Comparison of ENCODE assay signal across 9 cellular contexts in the genomic region with DNA sequence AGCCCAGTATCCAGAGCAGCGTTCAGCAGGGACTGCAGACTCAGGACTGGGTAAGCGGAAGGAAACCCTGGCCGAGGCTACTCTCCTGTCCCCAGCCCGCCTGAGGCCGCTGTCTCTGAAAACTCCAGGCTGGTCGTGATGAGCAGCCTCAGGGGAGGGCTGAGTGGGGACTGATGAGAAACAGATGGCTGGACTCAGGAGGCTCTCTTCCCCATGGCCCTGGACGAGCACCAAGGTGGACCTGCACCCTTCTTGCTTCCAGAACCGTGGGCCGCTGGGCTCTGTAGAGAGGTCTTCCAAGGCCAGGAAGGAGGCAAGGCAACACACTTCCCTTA. TPM values are rescaled to one million over a fixed set of nuclear protein-coding genes. Genes with fewer than 3 reads are reported as not detected.
DNase-seq lines count a peak whose midpoint lies in the region; ATAC-seq and TF ChIP-seq lines count a peak whose summit lies in the region.
"Had no signal": no experiment of that assay in that cellular context is flagged by ENCODE, and none has a peak within 500 bp of the region (broad histone marks: within the 10 kb centered on the region; RNA-seq: fewer than 3 reads in every experiment).

No MANE protein-coding gene starts in this region.

- intact Hi-C loops in vagina (cut with DNase I): no loop called here

- no peaks in the 10 kb centered on the region for H3K27me3 Mint-ChIP-seq in activated naive CD4-positive, alpha-beta T cell treated with anti-CD3 and anti-CD28 coated beads, Interleukin-2, amount 10 ng/mL, durations not matched to agents 7 days and 5 days
- H3K27me3 Mint-ChIP-seq in brain (no peaks in the 10 kb centered on the region), memory B cell (no peaks in the 10 kb centered on the region)

- H3K9me3 Mint-ChIP-seq in activated naive CD4-positive, alpha-beta T cell treated with anti-CD3 and anti-CD28 coated beads, Interleukin-2, amount 10 ng/mL, durations not matched to agents 7 days and 5 days: peaks cover 8% of the 10 kb centered on the region
- H3K9me3 Mint-ChIP-seq in brain: peaks cover 0 to 21% (median 14%) of the 10 kb centered on the region in 5 experiments
- H3K9me3 Mint-ChIP-seq in memory B cell: no peaks in the 10 kb centered on the region

- no peaks in the 10 kb centered on the region for H3K9me3 ChIP-seq in vagina

- peak overlapping the region; percentile 87 for H3K4me3 Mint-ChIP-seq in activated naive CD4-positive, alpha-beta T cell treated with anti-CD3 and anti-CD28 coated beads, Interleukin-2, amount 10 ng/mL, durations not matched to agents 7 days and 5 days
- H3K4me3 Mint-ChIP-seq in brain: peak overlapping the region; percentile 30 to 90 (median 82)
- peak overlapping the region; percentile 91 for H3K4me3 Mint-ChIP-seq in memory B cell

- CTCF ChIA-PET in activated naive CD4-positive, alpha-beta T cell treated with anti-CD3 and anti-CD28 coated beads, Interleukin-2, amount 10 ng/mL, durations not matched to agents 7 days and 5 days (lab: Charles Lee): no interaction called here

- H3K36me3 Mint-ChIP-seq in activated naive CD4-positive, alpha-beta T cell treated with anti-CD3 and anti-CD28 coated beads, Interleukin-2, amount 10 ng/mL, durations not matched to agents 7 days and 5 days: peaks cover 34% of the 10 kb centered on the region
- H3K36me3 Mint-ChIP-seq in brain (peaks cover 42% of the 10 kb centered on the region), memory B cell (peaks cover 12% of the 10 kb centered on the region)

- no peak for DNase-seq in activated naive CD4-positive, alpha-beta T cell treated with anti-CD3 and anti-CD28 coated beads, Interleukin-2, amount 10 ng/mL, durations not matched to agents 7 days and 5 days
- DNase-seq in activated naive CD4-positive, alpha-beta T cell (lab: John Stamatoyannopoulos, UW): no peak
- DNase-seq in memory B cell (ENCODE audit: low spot score in 2 of 2) (no peak), vagina (ENCODE audit: extremely low spot score in 2 of 2) (no peak)
- DNase-seq: NCI-H345 had no signal

- peak overlapping the region; percentile 82 to 95 for H3K4me3 ChIP-seq in vagina

- peaks cover 0 to 8% of the 10 kb centered on the region in 2 donors for H3K36me3 ChIP-seq in vagina

- no peaks in the 10 kb centered on the region for H3K27me3 ChIP-seq in vagina

- H3K27ac Mint-ChIP-seq in activated naive CD4-positive, alpha-beta T cell treated with anti-CD3 and anti-CD28 coated beads, Interleukin-2, amount 10 ng/mL, durations not matched to agents 7 days and 5 days: peak overlapping the region; percentile 60
- H3K27ac Mint-ChIP-seq in brain (peak overlapping the region in 1 of 5 experiments; percentile 96), memory B cell (no peak overlapping the region)

- TF ChIP-seq CTCF in brain (conservative IDR thresholded peaks at IDR 0.05): no peak
- TF ChIP-seq CTCF in vagina (IDR thresholded peaks at IDR 0.05): no peak

- peaks cover 44% of the 10 kb centered on the region for H3K4me1 Mint-ChIP-seq in activated naive CD4-positive, alpha-beta T cell treated with anti-CD3 and anti-CD28 coated beads, Interleukin-2, amount 10 ng/mL, durations not matched to agents 7 days and 5 days
- H3K4me1 Mint-ChIP-seq in brain: peaks cover 21% of the 10 kb centered on the region
- peaks cover 19% of the 10 kb centered on the region for H3K4me1 Mint-ChIP-seq in memory B cell

- ATAC-seq in memory B cell (ENCODE audit: low read depth): no peak
- ATAC-seq in HG03460 (IDR thresholded peaks at IDR 0.05; ENCODE audit: unreplicated experiment): no peak
- ATAC-seq in GM21515 (IDR thresholded peaks at IDR 0.05; ENCODE audit: unreplicated experiment): no peak
- ATAC-seq in HG02798 (IDR thresholded peaks at IDR 0.05; ENCODE audit: poor library complexity, unreplicated experiment): no peak

- H3K27ac ChIP-seq in vagina: no peak overlapping the region

- no peak for TF ChIP-seq POLR2A in vagina (IDR thresholded peaks at IDR 0.05)

- peaks cover 27% of the 10 kb centered on the region for H3K4me1 ChIP-seq in vagina

RNA-seq across cellular contexts. Expression of a gene that starts 1.1 kb away (rescaled TPM):
- polyA plus RNA-seq in brain (ENCODE audit: insufficient read depth, low read depth, low replicate concordance): 0.41 TPM
- not detected for total RNA-seq in vagina

RNA-seq across cellular contexts. Expression of a gene that starts 20.2 kb away (rescaled TPM):
- 96.6 TPM for polyA plus RNA-seq in brain (ENCODE audit: insufficient read depth, low read depth, low replicate concordance)
- 82.7 TPM for total RNA-seq in vagina
